ENCODE assay signal across 1 cellular context in the genomic region with DNA sequence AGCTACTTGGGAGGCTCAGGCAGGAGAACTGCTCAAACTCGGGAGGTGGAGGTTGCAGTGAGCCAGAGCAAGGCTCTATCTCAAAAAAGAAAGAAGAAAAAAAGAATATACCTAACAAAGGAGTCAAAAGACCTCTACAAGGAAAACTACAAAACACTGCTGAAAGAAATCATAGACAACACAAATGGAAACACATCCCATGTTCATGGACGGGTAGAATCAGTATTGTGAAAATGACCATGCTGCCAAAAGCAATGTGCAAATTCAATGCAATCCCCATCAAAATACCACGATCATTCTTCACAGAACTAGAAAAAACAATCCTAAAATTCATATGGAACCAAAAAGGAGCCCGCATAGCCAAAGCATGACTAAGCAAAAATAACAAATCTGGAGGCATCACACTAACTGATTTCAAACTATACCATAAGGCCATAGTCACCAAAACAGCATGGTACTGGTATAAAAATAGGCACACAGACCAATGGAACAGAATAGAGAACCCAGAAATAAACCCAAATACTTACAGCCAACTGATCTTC.
A peak's percentile ranks its signal among the peaks of the same experiment; 100 is the strongest.
TF ChIP-seq lines count a peak whose summit lies in the region.

No MANE protein-coding gene starts in this region.

TF ChIP-seq in HEK293, 187 proteins besides CTCF, POLR2A, EP300 and RAD21:
- TF ChIP-seq ZNF248 (tag by site-specific recombination; IDR thresholded peaks at IDR 0.05): peak; percentile 97
